Comparison of ENCODE assay signal across 1 cellular context in genomic region chr5:148961261-148962199, GRCh38.
TF ChIP-seq lines count a peak whose summit lies in the region.

No MANE protein-coding gene starts in this region.

TF ChIP-seq in WTC11, 78 proteins besides CTCF, POLR2A, EP300 and RAD21 (continued from another document):
- TF ChIP-seq USF1 (CRISPR knock-in tag; IDR thresholded peaks at IDR 0.05), result no peak
- TF ChIP-seq SOX15 (CRISPR knock-in tag; IDR thresholded peaks at IDR 0.05), result no peak
- TF ChIP-seq SP1 (CRISPR knock-in tag; conservative IDR thresholded peaks at IDR 0.05), result no peak
- TF ChIP-seq NFYB (CRISPR knock-in tag; conservative IDR thresholded peaks at IDR 0.05; ENCODE audit: low read depth), result no peak
- TF ChIP-seq E2F4 (CRISPR knock-in tag; IDR thresholded peaks at IDR 0.05; ENCODE audit: borderline replicate concordance, low read depth), result no peak
- no peak for TF ChIP-seq CREM (CRISPR knock-in tag; IDR thresholded peaks at IDR 0.05)
- TF ChIP-seq GTF2I (CRISPR knock-in tag; conservative IDR thresholded peaks at IDR 0.05), result no peak
- no peak for TF ChIP-seq ZNF263 (CRISPR knock-in tag; IDR thresholded peaks at IDR 0.05; ENCODE audit: low read depth)
- TF ChIP-seq ATF2 (CRISPR knock-in tag; IDR thresholded peaks at IDR 0.05; ENCODE audit: borderline replicate concordance, low read depth), result no peak
- no peak for TF ChIP-seq ERG (CRISPR knock-in tag; IDR thresholded peaks at IDR 0.05)
TF ChIP-seq in WTC11: peak in this region for 0.
